In the genomic region with DNA sequence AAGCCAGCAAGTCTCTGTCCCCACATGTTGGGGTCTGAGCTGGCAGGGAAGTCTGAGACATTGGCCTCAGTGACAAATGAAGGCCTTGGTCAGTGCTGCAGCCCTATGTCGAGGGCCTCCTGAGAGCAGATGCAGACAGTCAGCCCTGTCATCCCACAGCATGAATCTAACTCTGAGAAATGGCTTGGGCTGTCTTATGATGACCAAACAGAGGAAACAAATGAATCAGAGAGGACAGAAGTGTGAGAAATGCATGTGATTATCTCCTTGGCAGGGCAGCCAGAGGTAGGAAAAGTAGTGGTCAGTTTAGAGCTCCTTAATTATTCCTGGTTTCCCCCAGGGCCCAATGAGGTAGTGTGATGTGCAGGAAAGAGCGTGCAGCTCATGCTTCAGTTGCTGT, we compare ENCODE assay signal across 27 cellular contexts.
"Had no signal": no experiment of that assay in that cellular context is flagged by ENCODE, and none has a peak within 500 bp of the region (broad histone marks: within the 10 kb centered on the region; RNA-seq: fewer than 3 reads in every experiment).

No MANE protein-coding gene starts in this region.

- H3K9me3 ChIP-seq: adrenal gland, ascending aorta, heart right ventricle, left lung, lower lobe of right lung, spleen had no signal

- H3K27ac ChIP-seq: adrenal gland, ascending aorta, heart right ventricle, left lung, lower lobe of right lung, spleen had no signal

- DNase-seq: activated CD4-positive, alpha-beta T cell treated with anti-CD3 and anti-CD28 coated beads, Interleukin-2, amount 50 U/mL, for 1 hour; activated CD4-positive, CD25-positive, alpha-beta regulatory T cell treated with anti-CD3 and anti-CD28 coated beads, Interleukin-2, amount 50 U/mL, for 72 hours; activated CD8-positive, alpha-beta T cell treated with anti-CD3 and anti-CD28 coated beads for 36 hours; activated effector memory CD4-positive, alpha-beta T cell treated with Interleukin-2 at 50 U/mL for 16 hours; activated naive CD4-positive, alpha-beta T cell treated with anti-CD3 and anti-CD28 coated beads for 36 hours; activated naive CD8-positive, alpha-beta T cell treated with anti-CD3 and anti-CD28 coated beads for 36 hours; activated T-cell treated with anti-CD3 and anti-CD28 coated beads, Interleukin-2, amount 50 U/mL, for 72 hours; adrenal gland; caudate nucleus; cortex of kidney; foreskin melanocyte; heart right ventricle; kidney glomerular epithelial cell; left lung; lower lobe of right lung; mesenchymal stem cell; naive thymus-derived CD8-positive, alpha-beta T cell; occipital lobe; right cardiac atrium; spleen; stimulated activated naive CD4-positive, alpha-beta T cell treated with Interleukin-2 at 50 U/mL for 16 hours; T-helper 9 cell; trophoblast cell had no signal

- H3K9me3 Mint-ChIP-seq: activated CD8-positive, alpha-beta T cell treated with anti-CD3 and anti-CD28 coated beads for 36 hours; activated naive CD4-positive, alpha-beta T cell treated with anti-CD3 and anti-CD28 coated beads for 36 hours; activated naive CD8-positive, alpha-beta T cell treated with anti-CD3 and anti-CD28 coated beads for 36 hours; activated T-cell treated with anti-CD3 and anti-CD28 coated beads, Interleukin-2, amount 50 U/mL, for 72 hours; naive thymus-derived CD8-positive, alpha-beta T cell; neural crest cell; T-helper 1 cell treated with Interleukin-12 subunit alpha and Interleukin-12 subunit beta and Interleukin-4 antibody, amounts not matched to agents 30 μg/mL and 1 μg/mL, for 36 hours had no signal

- H3K36me3 ChIP-seq: adrenal gland, ascending aorta, heart right ventricle, left lung, lower lobe of right lung, spleen had no signal

- H3K4me1 Mint-ChIP-seq: neural crest cell had no signal

- H3K36me3 Mint-ChIP-seq: activated naive CD8-positive, alpha-beta T cell treated with anti-CD3 and anti-CD28 coated beads for 36 hours; naive thymus-derived CD8-positive, alpha-beta T cell had no signal

- H3K4me3 ChIP-seq: adrenal gland, ascending aorta, heart right ventricle, left lung, lower lobe of right lung, spleen had no signal

- H3K27me3 ChIP-seq: adrenal gland, ascending aorta, left lung, spleen had no signal

- H3K27me3 Mint-ChIP-seq: activated CD8-positive, alpha-beta T cell treated with anti-CD3 and anti-CD28 coated beads for 36 hours; activated naive CD8-positive, alpha-beta T cell treated with anti-CD3 and anti-CD28 coated beads for 36 hours had no signal

- H3K27ac Mint-ChIP-seq: activated CD8-positive, alpha-beta T cell treated with anti-CD3 and anti-CD28 coated beads for 36 hours; activated naive CD4-positive, alpha-beta T cell treated with anti-CD3 and anti-CD28 coated beads for 36 hours; activated naive CD8-positive, alpha-beta T cell treated with anti-CD3 and anti-CD28 coated beads for 36 hours; activated T-cell treated with anti-CD3 and anti-CD28 coated beads, Interleukin-2, amount 50 U/mL, for 72 hours; T-helper 1 cell treated with Interleukin-12 subunit alpha and Interleukin-12 subunit beta and Interleukin-4 antibody, amounts not matched to agents 30 μg/mL and 1 μg/mL, for 36 hours had no signal

- H3K4me3 Mint-ChIP-seq: activated CD8-positive, alpha-beta T cell treated with anti-CD3 and anti-CD28 coated beads for 36 hours; activated naive CD4-positive, alpha-beta T cell treated with anti-CD3 and anti-CD28 coated beads for 36 hours; activated naive CD8-positive, alpha-beta T cell treated with anti-CD3 and anti-CD28 coated beads for 36 hours; activated T-cell treated with anti-CD3 and anti-CD28 coated beads, Interleukin-2, amount 50 U/mL, for 72 hours; naive thymus-derived CD8-positive, alpha-beta T cell; neural crest cell; T-helper 1 cell treated with Interleukin-12 subunit alpha and Interleukin-12 subunit beta and Interleukin-4 antibody, amounts not matched to agents 30 μg/mL and 1 μg/mL, for 36 hours had no signal

- H3K4me1 ChIP-seq: adrenal gland, ascending aorta, heart right ventricle, left lung, lower lobe of right lung, spleen had no signal

- ATAC-seq: activated CD8-positive, alpha-beta T cell treated with anti-CD3 and anti-CD28 coated beads for 36 hours; activated T-cell treated with anti-CD3 and anti-CD28 coated beads, Interleukin-2, amount 50 U/mL, for 72 hours; esophagus mucosa; heart right ventricle; left lung; lower lobe of right lung; naive thymus-derived CD8-positive, alpha-beta T cell; right cardiac atrium had no signal
